ENCODE assay signal across 25 cellular contexts in the genomic region with DNA sequence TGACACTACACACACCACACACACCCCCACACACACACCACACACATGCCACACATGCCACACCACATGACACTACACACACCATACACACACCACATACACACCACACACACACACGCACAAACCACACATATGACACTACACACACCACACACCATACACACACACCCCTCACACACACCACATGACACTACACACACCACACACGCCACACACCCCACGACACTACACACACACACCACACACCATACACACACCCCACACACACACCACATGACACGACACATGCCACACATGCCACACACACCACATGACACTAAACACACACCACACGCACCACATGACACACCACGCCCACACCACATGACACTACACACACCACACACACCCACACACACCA.
"Had no signal": no experiment of that assay in that cellular context is flagged by ENCODE, and none has a peak within 500 bp of the region (broad histone marks: within the 10 kb centered on the region; RNA-seq: fewer than 3 reads in every experiment).

No MANE protein-coding gene starts in this region.

- H3K9ac ChIP-seq: neural progenitor cell had no signal

- H3K4me1 ChIP-seq: heart right ventricle, left lung, lower lobe of right lung, neural progenitor cell, spleen had no signal

- H3K4me3 Mint-ChIP-seq: activated CD4-positive, alpha-beta T cell treated with anti-CD3 and anti-CD28 coated beads for 36 hours; activated naive CD4-positive, alpha-beta T cell treated with anti-CD3 and anti-CD28 coated beads, Interleukin-2, amount 50 U/mL, for 24 hours; activated naive CD8-positive, alpha-beta T cell treated with anti-CD3 and anti-CD28 coated beads, Interleukin-2, amount 50 U/mL, for 24 hours; activated T-cell treated with anti-CD3 and anti-CD28 coated beads, Interleukin-2, amount 50 U/mL, for 24 hours; activated T-helper 17 cell treated with anti-CD3 and anti-CD28 coated beads, Interleukin-2, amount 50 U/mL, for 72 hours; naive thymus-derived CD8-positive, alpha-beta T cell; T-helper 2 cell treated with Interferon-gamma antibody and Interleukin-4, amounts not matched to agents 5 μg/mL and 100 μg/mL, for 36 hours; type B pancreatic cell had no signal

- H3K9me3 ChIP-seq: heart right ventricle, left lung, lower lobe of right lung, spleen, thoracic aorta had no signal

- H3K27ac ChIP-seq: heart right ventricle, left lung, lower lobe of right lung, neural progenitor cell, spleen, thoracic aorta had no signal

- ATAC-seq: activated CD4-positive, alpha-beta T cell treated with anti-CD3 and anti-CD28 coated beads for 36 hours; activated naive CD8-positive, alpha-beta T cell treated with anti-CD3 and anti-CD28 coated beads, Interleukin-2, amount 50 U/mL, for 24 hours; activated T-helper 17 cell treated with anti-CD3 and anti-CD28 coated beads, Interleukin-2, amount 50 U/mL, for 72 hours; esophagus mucosa; left lung; lower lobe of right lung; naive thymus-derived CD8-positive, alpha-beta T cell; right cardiac atrium; stimulated activated naive CD8-positive, alpha-beta T cell treated with anti-CD3 and anti-CD28 coated beads, Interleukin-15, Interleukin-2, amounts not matched to agents 100 U/mL and 50 U/mL, for 24 hours had no signal

- H3K9me3 Mint-ChIP-seq: activated naive CD4-positive, alpha-beta T cell treated with anti-CD3 and anti-CD28 coated beads, Interleukin-2, amount 50 U/mL, for 24 hours; activated naive CD8-positive, alpha-beta T cell treated with anti-CD3 and anti-CD28 coated beads, Interleukin-2, amount 50 U/mL, for 24 hours; activated T-cell treated with anti-CD3 and anti-CD28 coated beads, Interleukin-2, amount 50 U/mL, for 24 hours; activated T-helper 17 cell treated with anti-CD3 and anti-CD28 coated beads, Interleukin-2, amount 50 U/mL, for 72 hours; naive thymus-derived CD8-positive, alpha-beta T cell; neural progenitor cell; T-helper 2 cell treated with Interferon-gamma antibody and Interleukin-4, amounts not matched to agents 5 μg/mL and 100 μg/mL, for 36 hours; type B pancreatic cell had no signal

- H3K36me3 ChIP-seq: heart right ventricle, left lung, lower lobe of right lung, neural progenitor cell, spleen, thoracic aorta had no signal

- FAIRE-seq: islet of Langerhans had no signal

- DNase-seq: activated CD4-positive, alpha-beta T cell treated with anti-CD3 and anti-CD28 coated beads for 36 hours; activated CD4-positive, alpha-beta T cell treated with anti-CD3 and anti-CD28 coated beads, Interleukin-2, amount 50 U/mL, for 48 hours; activated CD4-positive, CD25-positive, alpha-beta regulatory T cell; activated CD8-positive, alpha-beta memory T cell treated with anti-CD3 and anti-CD28 coated beads, Interleukin-2, amount 50 U/mL, for 48 hours; activated naive CD8-positive, alpha-beta T cell treated with anti-CD3 and anti-CD28 coated beads, Interleukin-2, amount 50 U/mL, for 24 hours; activated T-cell treated with anti-CD3 and anti-CD28 coated beads, Interleukin-2, amount 50 U/mL, for 24 hours; amygdala; central memory CD4-positive, alpha-beta T cell; foreskin melanocyte; heart right ventricle; lower lobe of right lung; mesenchymal stem cell; naive thymus-derived CD8-positive, alpha-beta T cell; right cardiac atrium; spleen; stimulated activated naive CD8-positive, alpha-beta T cell treated with anti-CD3 and anti-CD28 coated beads, Interleukin-15, Interleukin-2, amounts not matched to agents 100 U/mL and 50 U/mL, for 24 hours had no signal

- H3K27ac Mint-ChIP-seq: activated CD4-positive, alpha-beta T cell treated with anti-CD3 and anti-CD28 coated beads for 36 hours; activated naive CD4-positive, alpha-beta T cell treated with anti-CD3 and anti-CD28 coated beads, Interleukin-2, amount 50 U/mL, for 24 hours; activated naive CD8-positive, alpha-beta T cell treated with anti-CD3 and anti-CD28 coated beads, Interleukin-2, amount 50 U/mL, for 24 hours; activated T-cell treated with anti-CD3 and anti-CD28 coated beads, Interleukin-2, amount 50 U/mL, for 24 hours; activated T-helper 17 cell treated with anti-CD3 and anti-CD28 coated beads, Interleukin-2, amount 50 U/mL, for 72 hours; naive thymus-derived CD8-positive, alpha-beta T cell; neural progenitor cell; T-helper 2 cell treated with Interferon-gamma antibody and Interleukin-4, amounts not matched to agents 5 μg/mL and 100 μg/mL, for 36 hours; type B pancreatic cell had no signal

- H3K36me3 Mint-ChIP-seq: activated naive CD4-positive, alpha-beta T cell treated with anti-CD3 and anti-CD28 coated beads, Interleukin-2, amount 50 U/mL, for 24 hours; naive thymus-derived CD8-positive, alpha-beta T cell; neural progenitor cell; type B pancreatic cell had no signal

- H3K4me3 ChIP-seq: heart right ventricle, left lung, lower lobe of right lung, neural progenitor cell, spleen, thoracic aorta had no signal

- H3K4me1 Mint-ChIP-seq: activated CD4-positive, alpha-beta T cell treated with anti-CD3 and anti-CD28 coated beads for 36 hours; activated naive CD4-positive, alpha-beta T cell treated with anti-CD3 and anti-CD28 coated beads, Interleukin-2, amount 50 U/mL, for 24 hours; activated naive CD8-positive, alpha-beta T cell treated with anti-CD3 and anti-CD28 coated beads, Interleukin-2, amount 50 U/mL, for 24 hours; activated T-helper 17 cell treated with anti-CD3 and anti-CD28 coated beads, Interleukin-2, amount 50 U/mL, for 72 hours; neural progenitor cell had no signal

- H3K4me2 ChIP-seq: neural progenitor cell had no signal

- H2AFZ ChIP-seq: neural progenitor cell had no signal
